Comparison of ENCODE assay signal across 37 cellular contexts in genomic region chr12:111926631-111927030, GRCh38.
"Had no signal": no experiment of that assay in that cellular context is flagged by ENCODE, and none has a peak within 500 bp of the region (broad histone marks: within the 10 kb centered on the region; RNA-seq: fewer than 3 reads in every experiment).

No MANE protein-coding gene starts in this region.

- H3K4me1 ChIP-seq: adrenal gland, body of pancreas, breast epithelium had no signal

- H3K9me3 ChIP-seq: adrenal gland, body of pancreas, breast epithelium had no signal

- ATAC-seq: activated CD8-positive, alpha-beta T cell treated with anti-CD3 and anti-CD28 coated beads for 36 hours; activated naive CD4-positive, alpha-beta T cell treated with anti-CD3 and anti-CD28 coated beads, Interleukin-2, amount 50 U/mL, for 72 hours; activated T-cell treated with anti-CD3 and anti-CD28 coated beads, Interleukin-2, amount 50 U/mL, for 4 hours; activated T-cell treated with anti-CD3 and anti-CD28 coated beads, Interleukin-2, amount 50 U/mL, for 72 hours; activated T-helper 17 cell treated with anti-CD3 and anti-CD28 coated beads, Interleukin-2, amount 50 U/mL, for 72 hours; body of pancreas had no signal

- H3K36me3 Mint-ChIP-seq: activated CD4-positive, alpha-beta memory T cell treated with anti-CD3 and anti-CD28 coated beads for 36 hours; activated naive CD4-positive, alpha-beta T cell treated with anti-CD3 and anti-CD28 coated beads, Interleukin-2, amount 50 U/mL, for 72 hours; activated naive CD8-positive, alpha-beta T cell treated with anti-CD3 and anti-CD28 coated beads for 36 hours had no signal

- FAIRE-seq: astrocyte, TTC549 had no signal

- H3K4me3 Mint-ChIP-seq: activated B cell treated with CpG ODN at 0.5 μM for 24 hours; activated CD4-positive, alpha-beta memory T cell treated with anti-CD3 and anti-CD28 coated beads for 36 hours; activated CD4-positive, alpha-beta T cell treated with anti-CD3 and anti-CD28 coated beads, Interleukin-2, amount 10 ng/mL, durations not matched to agents 7 days and 5 days; activated CD8-positive, alpha-beta T cell treated with anti-CD3 and anti-CD28 coated beads for 36 hours; activated naive CD4-positive, alpha-beta T cell treated with anti-CD3 and anti-CD28 coated beads for 36 hours; activated naive CD8-positive, alpha-beta T cell treated with anti-CD3 and anti-CD28 coated beads for 36 hours; activated T-cell treated with anti-CD3 and anti-CD28 coated beads, Interleukin-2, amount 50 U/mL, for 4 hours; activated T-cell treated with anti-CD3 and anti-CD28 coated beads, Interleukin-2, amount 50 U/mL, for 72 hours; activated T-helper 1 cell treated with anti-CD3 and anti-CD28 coated beads, Interleukin-12 subunit alpha, Interleukin-12 subunit beta, Interleukin-2, Interleukin-4 antibody, amounts not matched to agents 30 ng/mL and 10 ng/mL and 1 ng/mL, durations not matched to agents 14 hours and 24 hours and 36 hours; activated T-helper 17 cell treated with anti-CD3 and anti-CD28 coated beads, Interleukin-2, amount 50 U/mL, for 72 hours; T-helper 1 cell treated with Interleukin-12 subunit alpha and Interleukin-12 subunit beta and Interleukin-4 antibody, amounts not matched to agents 30 μg/mL and 1 μg/mL, for 36 hours; T-helper 2 cell treated with Interferon-gamma antibody and Interleukin-4, amounts not matched to agents 5 μg/mL and 100 μg/mL, for 36 hours had no signal

- H3K27me3 ChIP-seq: adrenal gland, body of pancreas, brain microvascular endothelial cell, breast epithelium had no signal

- H3K9me3 Mint-ChIP-seq: activated B cell treated with CpG ODN at 0.5 μM for 24 hours; activated CD4-positive, alpha-beta memory T cell treated with anti-CD3 and anti-CD28 coated beads for 36 hours; activated CD4-positive, alpha-beta T cell treated with anti-CD3 and anti-CD28 coated beads, Interleukin-2, amount 10 ng/mL, durations not matched to agents 7 days and 5 days; activated CD8-positive, alpha-beta T cell treated with anti-CD3 and anti-CD28 coated beads for 36 hours; activated naive CD4-positive, alpha-beta T cell treated with anti-CD3 and anti-CD28 coated beads for 36 hours; activated naive CD4-positive, alpha-beta T cell treated with anti-CD3 and anti-CD28 coated beads, Interleukin-2, amount 50 U/mL, for 72 hours; activated naive CD8-positive, alpha-beta T cell treated with anti-CD3 and anti-CD28 coated beads for 36 hours; activated T-cell treated with anti-CD3 and anti-CD28 coated beads, Interleukin-2, amount 50 U/mL, for 4 hours; activated T-cell treated with anti-CD3 and anti-CD28 coated beads, Interleukin-2, amount 50 U/mL, for 72 hours; activated T-helper 1 cell treated with anti-CD3 and anti-CD28 coated beads, Interleukin-12 subunit alpha, Interleukin-12 subunit beta, Interleukin-2, Interleukin-4 antibody, amounts not matched to agents 30 ng/mL and 10 ng/mL and 1 ng/mL, durations not matched to agents 14 hours and 24 hours and 36 hours; activated T-helper 17 cell treated with anti-CD3 and anti-CD28 coated beads, Interleukin-2, amount 50 U/mL, for 72 hours; T-helper 1 cell treated with Interleukin-12 subunit alpha and Interleukin-12 subunit beta and Interleukin-4 antibody, amounts not matched to agents 30 μg/mL and 1 μg/mL, for 36 hours; T-helper 2 cell treated with Interferon-gamma antibody and Interleukin-4, amounts not matched to agents 5 μg/mL and 100 μg/mL, for 36 hours had no signal

- H3K4me3 ChIP-seq: adrenal gland, body of pancreas, breast epithelium had no signal

- H3K36me3 ChIP-seq: brain microvascular endothelial cell, breast epithelium had no signal

- H3K4me1 Mint-ChIP-seq: activated B cell treated with CpG ODN at 0.5 μM for 24 hours; activated CD4-positive, alpha-beta T cell treated with anti-CD3 and anti-CD28 coated beads, Interleukin-2, amount 10 ng/mL, durations not matched to agents 7 days and 5 days; activated naive CD8-positive, alpha-beta T cell treated with anti-CD3 and anti-CD28 coated beads for 36 hours had no signal

- H3K27ac ChIP-seq: adrenal gland, body of pancreas, brain microvascular endothelial cell, breast epithelium, VCaP had no signal

- DNase-seq: activated B cell treated with CpG ODN at 0.5 μM for 24 hours; activated CD4-positive, alpha-beta memory T cell treated with anti-CD3 and anti-CD28 coated beads for 36 hours; activated CD4-positive, alpha-beta T cell treated with anti-CD3 and anti-CD28 coated beads for 4 hours; activated CD4-positive, alpha-beta T cell treated with anti-CD3 and anti-CD28 coated beads, Interleukin-2, amount 10 ng/mL, durations not matched to agents 7 days and 5 days; activated CD4-positive, alpha-beta T cell treated with anti-CD3 and anti-CD28 coated beads, Interleukin-2, amount 50 U/mL, for 4 hours; activated CD4-positive, CD25-positive, alpha-beta regulatory T cell treated with anti-CD3 and anti-CD28 coated beads, Interleukin-2, amount 50 U/mL, for 72 hours; activated CD8-positive, alpha-beta memory T cell treated with anti-CD3 and anti-CD28 coated beads, Interleukin-2, amount 50 U/mL, for 4 hours; activated CD8-positive, alpha-beta T cell treated with anti-CD3 and anti-CD28 coated beads for 36 hours; activated effector memory CD4-positive, alpha-beta T cell treated with anti-CD3 and anti-CD28 coated beads, Interleukin-2, amount 50 U/mL, for 16 hours; activated gamma-delta T cell treated with Interleukin-2 at 50 U/mL for 16 hours; activated naive CD4-positive, alpha-beta T cell; activated naive CD4-positive, alpha-beta T cell treated with anti-CD3 and anti-CD28 coated beads for 36 hours; activated naive CD4-positive, alpha-beta T cell treated with anti-CD3 and anti-CD28 coated beads, Interleukin-2, amount 50 U/mL, for 16 hours; activated naive CD8-positive, alpha-beta T cell treated with anti-CD3 and anti-CD28 coated beads for 36 hours; activated T-cell treated with anti-CD3 and anti-CD28 coated beads for 4 hours; activated T-cell treated with anti-CD3 and anti-CD28 coated beads, Interleukin-2, amount 50 U/mL, for 1 hour; activated T-cell treated with anti-CD3 and anti-CD28 coated beads, Interleukin-2, amount 50 U/mL, for 4 hours; activated T-cell treated with anti-CD3 and anti-CD28 coated beads, Interleukin-2, amount 50 U/mL, for 72 hours; adrenal gland; amniotic stem cell; aorta; body of pancreas; brain microvascular endothelial cell; central memory CD4-positive, alpha-beta T cell; cerebellar nuclear complex; T-helper 1 cell; T-helper 2 cell; T-helper 9 cell had no signal

- H3K27me3 Mint-ChIP-seq: activated B cell treated with CpG ODN at 0.5 μM for 24 hours; activated CD4-positive, alpha-beta memory T cell treated with anti-CD3 and anti-CD28 coated beads for 36 hours; activated CD4-positive, alpha-beta T cell treated with anti-CD3 and anti-CD28 coated beads, Interleukin-2, amount 10 ng/mL, durations not matched to agents 7 days and 5 days; activated CD8-positive, alpha-beta T cell treated with anti-CD3 and anti-CD28 coated beads for 36 hours; activated naive CD8-positive, alpha-beta T cell treated with anti-CD3 and anti-CD28 coated beads for 36 hours; activated T-helper 17 cell treated with anti-CD3 and anti-CD28 coated beads, Interleukin-2, amount 50 U/mL, for 72 hours had no signal

- H3K27ac Mint-ChIP-seq: activated B cell treated with CpG ODN at 0.5 μM for 24 hours; activated CD4-positive, alpha-beta memory T cell treated with anti-CD3 and anti-CD28 coated beads for 36 hours; activated CD4-positive, alpha-beta T cell treated with anti-CD3 and anti-CD28 coated beads, Interleukin-2, amount 10 ng/mL, durations not matched to agents 7 days and 5 days; activated CD8-positive, alpha-beta T cell treated with anti-CD3 and anti-CD28 coated beads for 36 hours; activated naive CD4-positive, alpha-beta T cell treated with anti-CD3 and anti-CD28 coated beads for 36 hours; activated naive CD4-positive, alpha-beta T cell treated with anti-CD3 and anti-CD28 coated beads, Interleukin-2, amount 50 U/mL, for 72 hours; activated naive CD8-positive, alpha-beta T cell treated with anti-CD3 and anti-CD28 coated beads for 36 hours; activated T-cell treated with anti-CD3 and anti-CD28 coated beads, Interleukin-2, amount 50 U/mL, for 72 hours; activated T-helper 1 cell treated with anti-CD3 and anti-CD28 coated beads, Interleukin-12 subunit alpha, Interleukin-12 subunit beta, Interleukin-2, Interleukin-4 antibody, amounts not matched to agents 30 ng/mL and 10 ng/mL and 1 ng/mL, durations not matched to agents 14 hours and 24 hours and 36 hours; activated T-helper 17 cell treated with anti-CD3 and anti-CD28 coated beads, Interleukin-2, amount 50 U/mL, for 72 hours; T-helper 1 cell treated with Interleukin-12 subunit alpha and Interleukin-12 subunit beta and Interleukin-4 antibody, amounts not matched to agents 30 μg/mL and 1 μg/mL, for 36 hours; T-helper 2 cell treated with Interferon-gamma antibody and Interleukin-4, amounts not matched to agents 5 μg/mL and 100 μg/mL, for 36 hours had no signal
